ENCODE assay signal across 16 cellular contexts in genomic region chr9:127712371-127712770, GRCh38. TPM values are rescaled to one million over a fixed set of nuclear protein-coding genes. Genes with fewer than 3 reads are reported as not detected.
DNase-seq lines count a peak whose midpoint lies in the region; ATAC-seq, FAIRE-seq and TF ChIP-seq lines count a peak whose summit lies in the region.
"Had no signal": no experiment of that assay in that cellular context is flagged by ENCODE, and none has a peak within 500 bp of the region (broad histone marks: within the 10 kb centered on the region; RNA-seq: fewer than 3 reads in every experiment).

No MANE protein-coding gene starts in this region.

- H3K4me3 ChIP-seq in Loucy (ENCODE audit: low read length, poor library complexity, severe bottlenecking) = no peak overlapping the region
- H3K4me3 ChIP-seq in bronchial epithelial cell (ENCODE audit: low read depth, low read length) = no peak overlapping the region
- H3K4me3 ChIP-seq: HAP-1 had no signal

- peak; percentile 7 for FAIRE-seq in bronchial epithelial cell (lab: Jason Lieb, UNC)
- FAIRE-seq: GM19239, HTR-8/SVneo, RCC 7860 had no signal

- peaks cover 3% of the 10 kb centered on the region for H3K9me3 Mint-ChIP-seq in T-helper 1 cell treated with Interleukin-12 subunit alpha and Interleukin-12 subunit beta and Interleukin-4 antibody, amounts not matched to agents 30 μg/mL and 1 μg/mL, for 36 hours
- H3K9me3 Mint-ChIP-seq in progenitor cell of endocrine pancreas (ENCODE audit: low read depth) = no peaks in the 10 kb centered on the region

- no peaks in the 10 kb centered on the region for H3K9me2 ChIP-seq in Loucy (replicated peaks; ENCODE audit: low read depth, low read length)

- H3K79me2 ChIP-seq in Loucy (ENCODE audit: insufficient read depth, low read length) = no peaks in the 10 kb centered on the region

- H3K4me1 ChIP-seq in Loucy (ENCODE audit: insufficient read depth, low read length, poor library complexity, severe bottlenecking) = peaks cover 29% of the 10 kb centered on the region
- H3K4me1 ChIP-seq: HAP-1 had no signal

- H3K27me3 Mint-ChIP-seq in T-helper 1 cell treated with Interleukin-12 subunit alpha and Interleukin-12 subunit beta and Interleukin-4 antibody, amounts not matched to agents 30 μg/mL and 1 μg/mL, for 36 hours (ENCODE audit: low read depth) = no peaks in the 10 kb centered on the region
- H3K27me3 Mint-ChIP-seq in progenitor cell of endocrine pancreas = no peaks in the 10 kb centered on the region

- peak overlapping the region; percentile 62 for H3K4me2 ChIP-seq in Loucy (ENCODE audit: low read depth, low read length, poor library complexity, severe bottlenecking)

- no peak overlapping the region for H3K27ac Mint-ChIP-seq in T-helper 1 cell treated with Interleukin-12 subunit alpha and Interleukin-12 subunit beta and Interleukin-4 antibody, amounts not matched to agents 30 μg/mL and 1 μg/mL, for 36 hours
- no peak overlapping the region for H3K27ac Mint-ChIP-seq in progenitor cell of endocrine pancreas

- TF ChIP-seq CTCF in Loucy (conservative IDR thresholded peaks at IDR 0.05; ENCODE audit: low read length) = no peak
- no peak for TF ChIP-seq CTCF in bronchial epithelial cell (IDR thresholded peaks at IDR 0.05; ENCODE audit: insufficient read depth, low read length, severe bottlenecking)
- TF ChIP-seq CTCF in progenitor cell of endocrine pancreas (IDR thresholded peaks at IDR 0.05; ENCODE audit: unreplicated experiment) = no peak

- no peaks in the 10 kb centered on the region for H3K9me3 ChIP-seq in Loucy (ENCODE audit: insufficient read depth, low read depth, low read length)
- H3K9me3 ChIP-seq: HAP-1 had no signal

- H3K4me3 Mint-ChIP-seq in T-helper 1 cell treated with Interleukin-12 subunit alpha and Interleukin-12 subunit beta and Interleukin-4 antibody, amounts not matched to agents 30 μg/mL and 1 μg/mL, for 36 hours = peak overlapping the region; percentile 16
- peak overlapping the region; percentile 9 for H3K4me3 Mint-ChIP-seq in progenitor cell of endocrine pancreas (ENCODE audit: low read depth)

- peaks cover 20% of the 10 kb centered on the region for H3K4me1 Mint-ChIP-seq in T-helper 1 cell treated with Interleukin-12 subunit alpha and Interleukin-12 subunit beta and Interleukin-4 antibody, amounts not matched to agents 30 μg/mL and 1 μg/mL, for 36 hours (ENCODE audit: low read depth)
- peaks cover 9% of the 10 kb centered on the region for H3K4me1 Mint-ChIP-seq in progenitor cell of endocrine pancreas (ENCODE audit: low read depth)

- H3K9ac ChIP-seq in Loucy (ENCODE audit: low read depth, low read length, poor library complexity, severe bottlenecking) = no peak overlapping the region

- no peaks in the 10 kb centered on the region for H3K36me3 ChIP-seq in Loucy (ENCODE audit: insufficient read depth, low read length)
- peaks cover 3% of the 10 kb centered on the region for H3K36me3 ChIP-seq in bronchial epithelial cell (ENCODE audit: control insufficient read depth, insufficient read depth, low read length)
- H3K36me3 ChIP-seq: HAP-1 had no signal

- no peaks in the 10 kb centered on the region for H3K36me3 Mint-ChIP-seq in T-helper 1 cell treated with Interleukin-12 subunit alpha and Interleukin-12 subunit beta and Interleukin-4 antibody, amounts not matched to agents 30 μg/mL and 1 μg/mL, for 36 hours (ENCODE audit: low read depth)
- no peaks in the 10 kb centered on the region for H3K36me3 Mint-ChIP-seq in progenitor cell of endocrine pancreas (ENCODE audit: insufficient read depth)

- ATAC-seq in HG03342 (IDR thresholded peaks at IDR 0.05; ENCODE audit: unreplicated experiment) = no peak

- DNase-seq in T-helper 1 cell (no peak), bronchial epithelial cell (ENCODE audit: low read depth) (no peak), progenitor cell of endocrine pancreas (ENCODE audit: low spot score, unreplicated experiment) (no peak), NCI-H446 (lab: John Stamatoyannopoulos, UW) (no peak)
- no peak for DNase-seq in stimulated activated CD8-positive, alpha-beta memory T cell treated with anti-CD3 and anti-CD28 coated beads, Interleukin-4, amount 100 ng/mL, for 48 hours
- DNase-seq: C1 segment of cervical spinal cord, EL, NCI-H187 treated with DMSO at 0.1 percent for 48 hours, SHP77 treated with DMSO at 0.1 percent for 48 hours had no signal

- no peaks in the 10 kb centered on the region for H4K20me1 ChIP-seq in Loucy (ENCODE audit: insufficient read depth, low read length, poor library complexity, severe bottlenecking)

- no peaks in the 10 kb centered on the region for H3F3A ChIP-seq in Loucy (ENCODE audit: low read depth)

- no peak overlapping the region for H2AFZ ChIP-seq in Loucy (ENCODE audit: low read length)

- H3K27me3 ChIP-seq in Loucy (ENCODE audit: insufficient read depth, low read length, poor library complexity, severe bottlenecking) (no peaks in the 10 kb centered on the region), bronchial epithelial cell (ENCODE audit: control insufficient read depth, insufficient read depth, low read length) (no peaks in the 10 kb centered on the region)

RNA-seq across cellular contexts. Expression of gene PTRH1, which starts 3.1 kb away (rescaled TPM):
- 26.6 and 58.9 TPM in 2 replicates for total RNA-seq in bronchial epithelial cell
- total RNA-seq in progenitor cell of endocrine pancreas = 11.3 and 11.9 TPM in 2 replicates

RNA-seq across cellular contexts. Expression of gene TTC16, which starts 3.5 kb away (rescaled TPM):
- not detected in 2 replicates for total RNA-seq in bronchial epithelial cell
- 0.07 TPM in 1 of 2 replicates, not detected in the other for total RNA-seq in progenitor cell of endocrine pancreas

RNA-seq across cellular contexts. Expression of gene CFAP157, which starts 5.6 kb away (rescaled TPM):
- under 0.01 TPM in 1 of 2 replicates, not detected in the other for total RNA-seq in bronchial epithelial cell
- total RNA-seq in progenitor cell of endocrine pancreas = 1.2 and 1.3 TPM in 2 replicates

RNA-seq across cellular contexts. Expression of gene TOR2A, which starts 22.7 kb away (rescaled TPM):
- 1.8 and 4.6 TPM in 2 replicates for total RNA-seq in bronchial epithelial cell
- 21.8 and 24.2 TPM in 2 replicates for total RNA-seq in progenitor cell of endocrine pancreas
